ENCODE assay signal across 19 cellular contexts in the genomic region with DNA sequence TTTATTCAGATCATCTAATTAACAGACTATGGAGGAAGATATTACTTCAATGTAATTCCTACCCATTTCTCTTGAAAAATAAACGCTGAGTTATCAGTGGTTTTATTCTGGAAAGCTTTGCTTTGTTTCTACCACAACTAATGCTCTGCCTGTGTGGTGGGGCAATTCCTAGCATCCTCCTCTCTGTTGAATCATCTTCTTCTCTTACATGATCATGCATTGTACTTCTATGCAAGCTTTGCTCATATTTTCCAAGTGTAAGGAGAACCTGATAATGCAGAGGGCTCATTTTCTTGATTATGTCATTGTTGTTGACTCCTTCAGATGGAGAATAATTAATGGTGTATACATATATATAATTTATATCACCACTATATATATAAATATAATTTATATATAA. TPM values are rescaled to one million over a fixed set of nuclear protein-coding genes. Genes with fewer than 3 reads are reported as not detected.
"Had no signal": no experiment of that assay in that cellular context is flagged by ENCODE, and none has a peak within 500 bp of the region (broad histone marks: within the 10 kb centered on the region; RNA-seq: fewer than 3 reads in every experiment).

No MANE protein-coding gene starts in this region.

- H3K27ac Mint-ChIP-seq: activated naive CD8-positive, alpha-beta T cell treated with anti-CD3 and anti-CD28 coated beads for 36 hours; natural killer cell; progenitor cell of endocrine pancreas had no signal

- ATAC-seq: left lobe of liver, natural killer cell had no signal

- H3K27me3 ChIP-seq: upper lobe of left lung had no signal

- H3K9me3 ChIP-seq: upper lobe of left lung had no signal

- H3K4me3 ChIP-seq: coronary artery, lung, upper lobe of left lung had no signal

- H3K4me3 Mint-ChIP-seq: activated naive CD8-positive, alpha-beta T cell treated with anti-CD3 and anti-CD28 coated beads for 36 hours; natural killer cell had no signal

- H3K36me3 ChIP-seq: upper lobe of left lung had no signal

- DNase-seq: activated CD4-positive, alpha-beta T cell treated with anti-CD3 and anti-CD28 coated beads for 1 hour; activated naive CD4-positive, alpha-beta T cell treated with Interleukin-2 at 50 U/mL for 16 hours; activated naive CD8-positive, alpha-beta T cell treated with anti-CD3 and anti-CD28 coated beads for 36 hours; activated T-cell treated with anti-CD3 and anti-CD28 coated beads, Interleukin-2, amount 50 U/mL, for 48 hours; amygdala; cerebellar nuclear complex; kidney; natural killer cell; stimulated activated CD4-positive, alpha-beta T cell treated with anti-CD3 and anti-CD28 coated beads, Interleukin-4, amount 100 ng/mL, for 24 hours; stimulated activated naive CD4-positive, alpha-beta T cell treated with Interleukin-2 at 50 U/mL for 16 hours; T-helper 2 cell; upper lobe of left lung had no signal

- H3K27me3 Mint-ChIP-seq: progenitor cell of endocrine pancreas had no signal

- H3K4me1 Mint-ChIP-seq: natural killer cell had no signal

- H3K36me3 Mint-ChIP-seq: activated naive CD8-positive, alpha-beta T cell treated with anti-CD3 and anti-CD28 coated beads for 36 hours; natural killer cell had no signal

- H3K9me3 Mint-ChIP-seq: activated naive CD8-positive, alpha-beta T cell treated with anti-CD3 and anti-CD28 coated beads for 36 hours; natural killer cell had no signal

- H3K4me1 ChIP-seq: upper lobe of left lung had no signal

- H3K27ac ChIP-seq: coronary artery, upper lobe of left lung had no signal

RNA-seq across cellular contexts. Expression of a gene that starts 46.7 kb away (rescaled TPM):
- total RNA-seq: activated naive CD8-positive, alpha-beta T cell treated with anti-CD3 and anti-CD28 coated beads for 36 hours; fibroblast of villous mesenchyme; glomerular endothelial cell; kidney; left lobe of liver; lung; natural killer cell; osteoblast; progenitor cell of endocrine pancreas; upper lobe of left lung had no signal
